Comparison of ENCODE assay signal across 8 cellular contexts in genomic region chr17:74923538-74924249, GRCh38. TPM values are rescaled to one million over a fixed set of nuclear protein-coding genes. Genes with fewer than 3 reads are reported as not detected.
A peak's percentile ranks its signal among the peaks of the same experiment; 100 is the strongest.
DNase-seq lines count a peak whose midpoint lies in the region; ATAC-seq and TF ChIP-seq lines count a peak whose summit lies in the region.

No MANE protein-coding gene starts in this region.

- H3K27ac ChIP-seq in endodermal cell (ENCODE audit: low read depth, low read length) = no peak overlapping the region

- H3K9me3 Mint-ChIP-seq in activated CD8-positive, alpha-beta memory T cell treated with anti-CD3 and anti-CD28 coated beads, Interleukin-2, amount 10 ng/mL, durations not matched to agents 7 days and 5 days (ENCODE audit: low read depth) = no peaks in the 10 kb centered on the region
- H3K9me3 Mint-ChIP-seq in endodermal cell = no peaks in the 10 kb centered on the region

- peaks cover 73% of the 10 kb centered on the region for H3K27me3 ChIP-seq in endodermal cell (ENCODE audit: control insufficient read depth, insufficient read depth, low read length, poor library complexity, severe bottlenecking)

- peaks cover 6% of the 10 kb centered on the region for H3K4me1 Mint-ChIP-seq in activated CD8-positive, alpha-beta memory T cell treated with anti-CD3 and anti-CD28 coated beads, Interleukin-2, amount 10 ng/mL, durations not matched to agents 7 days and 5 days
- peaks cover 2% of the 10 kb centered on the region for H3K4me1 Mint-ChIP-seq in endodermal cell

- H3K27ac Mint-ChIP-seq in activated CD8-positive, alpha-beta memory T cell treated with anti-CD3 and anti-CD28 coated beads, Interleukin-2, amount 10 ng/mL, durations not matched to agents 7 days and 5 days = no peak overlapping the region
- H3K27ac Mint-ChIP-seq in endodermal cell = no peak overlapping the region

- WGBS in endodermal cell (ENCODE audit: insufficient coverage in 1 of 2, insufficient read length in 1 of 2), 2 experiments = 6 to 9% methylated on average over 22 to 59 of the region's 59 CpGs

- peak; percentile 71 for ATAC-seq in activated CD8-positive, alpha-beta memory T cell treated with anti-CD3 and anti-CD28 coated beads, Interleukin-2, amount 10 ng/mL, durations not matched to agents 7 days and 5 days
- ATAC-seq in HG03175 (IDR thresholded peaks at IDR 0.05; ENCODE audit: unreplicated experiment) = no peak

- peaks cover 90% of the 10 kb centered on the region for H3K27me3 Mint-ChIP-seq in activated CD8-positive, alpha-beta memory T cell treated with anti-CD3 and anti-CD28 coated beads, Interleukin-2, amount 10 ng/mL, durations not matched to agents 7 days and 5 days
- H3K27me3 Mint-ChIP-seq in endodermal cell (ENCODE audit: insufficient read depth) = peaks cover 86% of the 10 kb centered on the region

- no peaks in the 10 kb centered on the region for H3K4me1 ChIP-seq in endodermal cell (ENCODE audit: control insufficient read depth, insufficient read depth, low read length)

- DNase-seq in NCI-H1436 (lab: John Stamatoyannopoulos, UW) (peak; percentile 49), NCI-H1436 treated with DMSO at 0.1 percent for 48 hours (lab: John Stamatoyannopoulos, UW) (no peak), NCI-H446 (lab: John Stamatoyannopoulos, UW) (peak; percentile 13 to 74), endodermal cell (peak; percentile 93), midbrain (lab: John Stamatoyannopoulos, UW) (peak; percentile 19)
- DNase-seq in activated CD8-positive, alpha-beta memory T cell treated with anti-CD3 and anti-CD28 coated beads, Interleukin-2, amount 10 ng/mL, durations not matched to agents 7 days and 5 days = peak; percentile 74
- peak; percentile 89 for DNase-seq in stimulated activated CD8-positive, alpha-beta memory T cell treated with anti-CD3 and anti-CD28 coated beads, Interleukin-4, amount 100 ng/mL, for 48 hours

- no peak overlapping the region for H3K4me3 Mint-ChIP-seq in activated CD8-positive, alpha-beta memory T cell treated with anti-CD3 and anti-CD28 coated beads, Interleukin-2, amount 10 ng/mL, durations not matched to agents 7 days and 5 days
- H3K4me3 Mint-ChIP-seq in endodermal cell = peak overlapping the region; percentile 42

- H3K9me3 ChIP-seq in endodermal cell (ENCODE audit: control insufficient read depth, low read length) = no peaks in the 10 kb centered on the region

- CTCF ChIA-PET in activated CD8-positive, alpha-beta memory T cell treated with anti-CD3 and anti-CD28 coated beads, Interleukin-2, amount 10 ng/mL, durations not matched to agents 7 days and 5 days (lab: Charles Lee) = interaction anchor here (0.7 to 8.2 kb wide), 7 partner anchors 10 to 132 kb away, joined by 3 to 116 read pairs (median 3); partner anchors contain the start of genes ATP5PD and OTOP3

- no peak overlapping the region for H3K4me3 ChIP-seq in endodermal cell (ENCODE audit: low read length)

- H3K36me3 Mint-ChIP-seq in activated CD8-positive, alpha-beta memory T cell treated with anti-CD3 and anti-CD28 coated beads, Interleukin-2, amount 10 ng/mL, durations not matched to agents 7 days and 5 days = no peaks in the 10 kb centered on the region
- H3K36me3 Mint-ChIP-seq in endodermal cell (ENCODE audit: low read depth) = no peaks in the 10 kb centered on the region

- peak; percentile 98 for TF ChIP-seq CTCF in endodermal cell (conservative IDR thresholded peaks at IDR 0.05)

- no peaks in the 10 kb centered on the region for H3K36me3 ChIP-seq in endodermal cell (ENCODE audit: control insufficient read depth, insufficient read depth, low read length)

- no peak overlapping the region for H3K9ac ChIP-seq in endodermal cell (ENCODE audit: extremely low read depth, low read length, poor library complexity, severe bottlenecking)

RNA-seq across cellular contexts. Expression of gene OTOP2, which starts 0.4 kb away (rescaled TPM):
- total RNA-seq in activated CD8-positive, alpha-beta memory T cell treated with anti-CD3 and anti-CD28 coated beads, Interleukin-2, amount 10 ng/mL, durations not matched to agents 7 days and 5 days = not detected
- not detected for total RNA-seq in endodermal cell
- polyA plus RNA-seq in endodermal cell (2013, experiment 1 of 2) = not detected
- not detected for polyA plus RNA-seq in endodermal cell (2013, experiment 2 of 2)

RNA-seq across cellular contexts. Expression of gene USH1G, which starts 0.6 kb away (rescaled TPM):
- total RNA-seq in activated CD8-positive, alpha-beta memory T cell treated with anti-CD3 and anti-CD28 coated beads, Interleukin-2, amount 10 ng/mL, durations not matched to agents 7 days and 5 days = not detected
- total RNA-seq in endodermal cell = under 1 TPM; 0.11 to 0.13 TPM
- polyA plus RNA-seq in endodermal cell (2013, experiment 1 of 2) = 0.32 TPM
- polyA plus RNA-seq in endodermal cell (2013, experiment 2 of 2) = 0.25 TPM

RNA-seq across cellular contexts. Expression of gene OTOP3, which starts 12.0 kb away (rescaled TPM):
- total RNA-seq in activated CD8-positive, alpha-beta memory T cell treated with anti-CD3 and anti-CD28 coated beads, Interleukin-2, amount 10 ng/mL, durations not matched to agents 7 days and 5 days = not detected
- not detected for total RNA-seq in endodermal cell
- not detected for polyA plus RNA-seq in endodermal cell (2013, experiment 1 of 2)
- not detected for polyA plus RNA-seq in endodermal cell (2013, experiment 2 of 2)

RNA-seq across cellular contexts. Expression of gene FADS6, which starts 30.3 kb away (rescaled TPM):
- not detected for total RNA-seq in activated CD8-positive, alpha-beta memory T cell treated with anti-CD3 and anti-CD28 coated beads, Interleukin-2, amount 10 ng/mL, durations not matched to agents 7 days and 5 days
- total RNA-seq in endodermal cell = 1 to 10 TPM; 4.7 to 5.7 TPM
- 0.68 TPM for polyA plus RNA-seq in endodermal cell (2013, experiment 1 of 2)
- 0.33 TPM for polyA plus RNA-seq in endodermal cell (2013, experiment 2 of 2)

RNA-seq across cellular contexts. Expression of gene HID1, which starts 48.9 kb away (rescaled TPM):
- not detected for total RNA-seq in activated CD8-positive, alpha-beta memory T cell treated with anti-CD3 and anti-CD28 coated beads, Interleukin-2, amount 10 ng/mL, durations not matched to agents 7 days and 5 days
- 10 to 100 TPM in 1 of 2 donors, 1 to 10 TPM in 1; 7.6 to 11.4 TPM for total RNA-seq in endodermal cell
- polyA plus RNA-seq in endodermal cell (2013, experiment 1 of 2) = 9.4 TPM
- 7.9 TPM for polyA plus RNA-seq in endodermal cell (2013, experiment 2 of 2)
